Comparison of ENCODE assay signal across 1 cellular context in genomic region chr9:69120380-69121154, GRCh38.
TF ChIP-seq lines count a peak whose summit lies in the region.

No MANE protein-coding gene starts in this region.

TF ChIP-seq in HepG2, 621 proteins besides CTCF, POLR2A, EP300 and RAD21 (continued from another document):
- no peak for TF ChIP-seq ETS1 (CRISPR knock-in tag; IDR thresholded peaks at IDR 0.05)
- TF ChIP-seq SP4 (CRISPR knock-in tag; IDR thresholded peaks at IDR 0.05), result 0 out of 2 replicates have a peak, but pooled peaks have one; percentile 31
- no peak for TF ChIP-seq ZNF569 (CRISPR knock-in tag; IDR thresholded peaks at IDR 0.05; ENCODE audit: borderline replicate concordance)
- TF ChIP-seq ZFX (CRISPR knock-in tag; IDR thresholded peaks at IDR 0.05; ENCODE audit: low read depth), result peak; percentile 66
- TF ChIP-seq, protein P1, sequence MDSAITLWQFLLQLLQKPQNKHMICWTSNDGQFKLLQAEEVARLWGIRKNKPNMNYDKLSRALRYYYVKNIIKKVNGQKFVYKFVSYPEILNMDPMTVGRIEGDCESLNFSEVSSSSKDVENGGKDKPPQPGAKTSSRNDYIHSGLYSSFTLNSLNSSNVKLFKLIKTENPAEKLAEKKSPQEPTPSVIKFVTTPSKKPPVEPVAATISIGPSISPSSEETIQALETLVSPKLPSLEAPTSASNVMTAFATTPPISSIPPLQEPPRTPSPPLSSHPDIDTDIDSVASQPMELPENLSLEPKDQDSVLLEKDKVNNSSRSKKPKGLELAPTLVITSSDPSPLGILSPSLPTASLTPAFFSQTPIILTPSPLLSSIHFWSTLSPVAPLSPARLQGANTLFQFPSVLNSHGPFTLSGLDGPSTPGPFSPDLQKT (CRISPR knock-in tag; IDR thresholded peaks at IDR 0.05; ENCODE audit: borderline replicate concordance), result no peak
- TF ChIP-seq NR2F6 (IDR thresholded peaks at IDR 0.05), result peak; percentile 32; the same call in 1 of the 2 replicates
- peak; percentile 37; the same call in 1 of the 2 replicates for TF ChIP-seq NR2F6 (CRISPR knock-in tag; IDR thresholded peaks at IDR 0.05)
- no peak for TF ChIP-seq NONO (IDR thresholded peaks at IDR 0.05)
- no peak for TF ChIP-seq NONO (CRISPR knock-in tag; conservative IDR thresholded peaks at IDR 0.05)
- no peak for TF ChIP-seq TBL1XR1 (IDR thresholded peaks at IDR 0.05; ENCODE audit: borderline replicate concordance, low read length, partially characterized antibody)
- no peak for TF ChIP-seq FUBP1 (CRISPR knock-in tag; IDR thresholded peaks at IDR 0.05; ENCODE audit: borderline replicate concordance)
- TF ChIP-seq ZNF260 (CRISPR knock-in tag; IDR thresholded peaks at IDR 0.05; ENCODE audit: borderline replicate concordance, low read depth), result no peak
- TF ChIP-seq NR2F2 (IDR thresholded peaks at IDR 0.05; ENCODE audit: borderline replicate concordance, low read depth), result no peak
- peak; percentile 97 for TF ChIP-seq ZNF263 (CRISPR knock-in tag; IDR thresholded peaks at IDR 0.05)
TF ChIP-seq in HepG2: peak in this region for 182.
